ENCODE assay signal across 2 cellular contexts in the genomic region with DNA sequence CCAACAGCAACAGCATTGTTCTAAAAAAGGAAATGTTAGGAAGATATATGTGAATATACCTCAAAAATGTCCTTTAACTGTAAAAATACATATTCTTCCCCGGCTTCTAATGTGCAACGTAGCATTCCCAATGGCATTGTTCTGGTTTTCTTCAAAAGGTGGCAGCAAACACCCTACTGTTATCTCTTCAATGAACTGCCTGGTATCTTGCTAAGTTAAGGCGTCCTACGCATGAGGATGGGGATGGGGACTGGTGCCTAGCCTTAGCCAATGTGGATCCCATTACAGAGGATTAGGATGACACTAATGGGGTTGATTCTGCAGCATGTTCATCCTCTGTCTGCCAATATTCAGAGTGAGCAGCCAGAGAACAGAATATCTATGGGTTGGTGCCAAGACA.
TF ChIP-seq lines count a peak whose summit lies in the region.

No MANE protein-coding gene starts in this region.

TF ChIP-seq in Ishikawa, 13 proteins besides CTCF, POLR2A, EP300 and RAD21 (continued from another document):
- TF ChIP-seq, protein P1, sequence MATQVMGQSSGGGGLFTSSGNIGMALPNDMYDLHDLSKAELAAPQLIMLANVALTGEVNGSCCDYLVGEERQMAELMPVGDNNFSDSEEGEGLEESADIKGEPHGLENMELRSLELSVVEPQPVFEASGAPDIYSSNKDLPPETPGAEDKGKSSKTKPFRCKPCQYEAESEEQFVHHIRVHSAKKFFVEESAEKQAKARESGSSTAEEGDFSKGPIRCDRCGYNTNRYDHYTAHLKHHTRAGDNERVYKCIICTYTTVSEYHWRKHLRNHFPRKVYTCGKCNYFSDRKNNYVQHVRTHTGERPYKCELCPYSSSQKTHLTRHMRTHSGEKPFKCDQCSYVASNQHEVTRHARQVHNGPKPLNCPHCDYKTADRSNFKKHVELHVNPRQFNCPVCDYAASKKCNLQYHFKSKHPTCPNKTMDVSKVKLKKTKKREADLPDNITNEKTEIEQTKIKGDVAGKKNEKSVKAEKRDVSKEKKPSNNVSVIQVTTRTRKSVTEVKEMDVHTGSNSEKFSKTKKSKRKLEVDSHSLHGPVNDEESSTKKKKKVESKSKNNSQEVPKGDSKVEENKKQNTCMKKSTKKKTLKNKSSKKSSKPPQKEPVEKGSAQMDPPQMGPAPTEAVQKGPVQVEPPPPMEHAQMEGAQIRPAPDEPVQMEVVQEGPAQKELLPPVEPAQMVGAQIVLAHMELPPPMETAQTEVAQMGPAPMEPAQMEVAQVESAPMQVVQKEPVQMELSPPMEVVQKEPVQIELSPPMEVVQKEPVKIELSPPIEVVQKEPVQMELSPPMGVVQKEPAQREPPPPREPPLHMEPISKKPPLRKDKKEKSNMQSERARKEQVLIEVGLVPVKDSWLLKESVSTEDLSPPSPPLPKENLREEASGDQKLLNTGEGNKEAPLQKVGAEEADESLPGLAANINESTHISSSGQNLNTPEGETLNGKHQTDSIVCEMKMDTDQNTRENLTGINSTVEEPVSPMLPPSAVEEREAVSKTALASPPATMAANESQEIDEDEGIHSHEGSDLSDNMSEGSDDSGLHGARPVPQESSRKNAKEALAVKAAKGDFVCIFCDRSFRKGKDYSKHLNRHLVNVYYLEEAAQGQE (IDR thresholded peaks at IDR 0.05; ENCODE audit: low read depth) = no peak
- TF ChIP-seq CEBPB (IDR thresholded peaks at IDR 0.05) (no peak), TCF12 (IDR thresholded peaks at IDR 0.05; ENCODE audit: low read depth) (no peak), TAF1 (IDR thresholded peaks at IDR 0.05; ENCODE audit: low read depth) (no peak), EGR1 (IDR thresholded peaks at IDR 0.05) (no peak), NFIC (IDR thresholded peaks at IDR 0.05) (no peak), FOXM1 (IDR thresholded peaks at IDR 0.05; ENCODE audit: borderline replicate concordance, low read depth) (no peak), CREB1 (IDR thresholded peaks at IDR 0.05; ENCODE audit: low read depth) (no peak)
- TF ChIP-seq, protein P2, sequence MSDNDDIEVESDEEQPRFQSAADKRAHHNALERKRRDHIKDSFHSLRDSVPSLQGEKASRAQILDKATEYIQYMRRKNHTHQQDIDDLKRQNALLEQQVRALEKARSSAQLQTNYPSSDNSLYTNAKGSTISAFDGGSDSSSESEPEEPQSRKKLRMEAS (IDR thresholded peaks at IDR 0.05) = no peak
- TF ChIP-seq, protein P3, sequence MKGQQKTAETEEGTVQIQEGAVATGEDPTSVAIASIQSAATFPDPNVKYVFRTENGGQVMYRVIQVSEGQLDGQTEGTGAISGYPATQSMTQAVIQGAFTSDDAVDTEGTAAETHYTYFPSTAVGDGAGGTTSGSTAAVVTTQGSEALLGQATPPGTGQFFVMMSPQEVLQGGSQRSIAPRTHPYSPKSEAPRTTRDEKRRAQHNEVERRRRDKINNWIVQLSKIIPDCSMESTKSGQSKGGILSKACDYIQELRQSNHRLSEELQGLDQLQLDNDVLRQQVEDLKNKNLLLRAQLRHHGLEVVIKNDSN (IDR thresholded peaks at IDR 0.05) = no peak
TF ChIP-seq in Ishikawa: peak in this region for 0.

TF ChIP-seq in GM12878, 131 proteins besides CTCF, POLR2A, EP300 and RAD21 (continued from another document):
- TF ChIP-seq, protein P1 (IDR thresholded peaks at IDR 0.05; ENCODE audit: low read depth, low read length) = no peak
- TF ChIP-seq ZNF274 (IDR thresholded peaks at IDR 0.05; ENCODE audit: insufficient read depth, insufficient read length) (no peak), SMAD5 (IDR thresholded peaks at IDR 0.05; ENCODE audit: low read depth) (no peak), JUNB (IDR thresholded peaks at IDR 0.05) (no peak), SP1 (IDR thresholded peaks at IDR 0.05; ENCODE audit: low read depth, low read length) (no peak), PAX5 (IDR thresholded peaks at IDR 0.05; ENCODE audit: borderline replicate concordance, low read depth, low read length) (no peak), SRF (IDR thresholded peaks at IDR 0.05; ENCODE audit: low read depth in 2 of 2, low read length in 2 of 2) (no peak), SUZ12 (IDR thresholded peaks at IDR 0.05; ENCODE audit: unreplicated experiment) (no peak), BMI1 (IDR thresholded peaks at IDR 0.05; ENCODE audit: borderline replicate concordance) (no peak)
- TF ChIP-seq, protein P4, sequence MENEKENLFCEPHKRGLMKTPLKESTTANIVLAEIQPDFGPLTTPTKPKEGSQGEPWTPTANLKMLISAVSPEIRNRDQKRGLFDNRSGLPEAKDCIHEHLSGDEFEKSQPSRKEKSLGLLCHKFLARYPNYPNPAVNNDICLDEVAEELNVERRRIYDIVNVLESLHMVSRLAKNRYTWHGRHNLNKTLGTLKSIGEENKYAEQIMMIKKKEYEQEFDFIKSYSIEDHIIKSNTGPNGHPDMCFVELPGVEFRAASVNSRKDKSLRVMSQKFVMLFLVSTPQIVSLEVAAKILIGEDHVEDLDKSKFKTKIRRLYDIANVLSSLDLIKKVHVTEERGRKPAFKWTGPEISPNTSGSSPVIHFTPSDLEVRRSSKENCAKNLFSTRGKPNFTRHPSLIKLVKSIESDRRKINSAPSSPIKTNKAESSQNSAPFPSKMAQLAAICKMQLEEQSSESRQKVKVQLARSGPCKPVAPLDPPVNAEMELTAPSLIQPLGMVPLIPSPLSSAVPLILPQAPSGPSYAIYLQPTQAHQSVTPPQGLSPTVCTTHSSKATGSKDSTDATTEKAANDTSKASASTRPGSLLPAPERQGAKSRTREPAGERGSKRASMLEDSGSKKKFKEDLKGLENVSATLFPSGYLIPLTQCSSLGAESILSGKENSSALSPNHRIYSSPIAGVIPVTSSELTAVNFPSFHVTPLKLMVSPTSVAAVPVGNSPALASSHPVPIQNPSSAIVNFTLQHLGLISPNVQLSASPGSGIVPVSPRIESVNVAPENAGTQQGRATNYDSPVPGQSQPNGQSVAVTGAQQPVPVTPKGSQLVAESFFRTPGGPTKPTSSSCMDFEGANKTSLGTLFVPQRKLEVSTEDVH (IDR thresholded peaks at IDR 0.05; ENCODE audit: low read depth, partially characterized antibody) = no peak
- TF ChIP-seq, protein P2 (IDR thresholded peaks at IDR 0.05; ENCODE audit: low read depth, low read length) = no peak
- TF ChIP-seq, protein P5, sequence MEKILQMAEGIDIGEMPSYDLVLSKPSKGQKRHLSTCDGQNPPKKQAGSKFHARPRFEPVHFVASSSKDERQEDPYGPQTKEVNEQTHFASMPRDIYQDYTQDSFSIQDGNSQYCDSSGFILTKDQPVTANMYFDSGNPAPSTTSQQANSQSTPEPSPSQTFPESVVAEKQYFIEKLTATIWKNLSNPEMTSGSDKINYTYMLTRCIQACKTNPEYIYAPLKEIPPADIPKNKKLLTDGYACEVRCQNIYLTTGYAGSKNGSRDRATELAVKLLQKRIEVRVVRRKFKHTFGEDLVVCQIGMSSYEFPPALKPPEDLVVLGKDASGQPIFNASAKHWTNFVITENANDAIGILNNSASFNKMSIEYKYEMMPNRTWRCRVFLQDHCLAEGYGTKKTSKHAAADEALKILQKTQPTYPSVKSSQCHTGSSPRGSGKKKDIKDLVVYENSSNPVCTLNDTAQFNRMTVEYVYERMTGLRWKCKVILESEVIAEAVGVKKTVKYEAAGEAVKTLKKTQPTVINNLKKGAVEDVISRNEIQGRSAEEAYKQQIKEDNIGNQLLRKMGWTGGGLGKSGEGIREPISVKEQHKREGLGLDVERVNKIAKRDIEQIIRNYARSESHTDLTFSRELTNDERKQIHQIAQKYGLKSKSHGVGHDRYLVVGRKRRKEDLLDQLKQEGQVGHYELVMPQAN (conservative IDR thresholded peaks at IDR 0.05) = no peak
